Comparison of ENCODE assay signal across 11 cellular contexts in the genomic region with DNA sequence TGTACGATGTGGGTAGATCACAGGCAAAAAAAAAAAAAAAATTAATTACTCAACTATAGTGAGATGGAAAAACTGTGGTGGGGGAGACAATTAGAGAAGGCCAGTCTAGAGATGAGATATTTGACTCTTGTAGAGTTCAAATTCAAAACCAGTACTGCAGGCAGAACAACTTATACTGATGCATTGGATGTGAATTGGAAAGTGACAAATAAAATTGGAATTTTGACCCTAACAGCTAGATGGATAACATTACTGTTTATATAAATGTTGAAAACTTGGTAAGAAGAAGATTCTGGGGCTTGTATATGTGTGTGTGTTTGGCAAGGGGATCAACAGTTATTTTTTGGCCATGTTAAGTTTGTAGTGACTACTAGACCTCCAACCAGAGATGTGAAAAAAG.
"Had no signal": no experiment of that assay in that cellular context is flagged by ENCODE, and none has a peak within 500 bp of the region (broad histone marks: within the 10 kb centered on the region; RNA-seq: fewer than 3 reads in every experiment).

No MANE protein-coding gene starts in this region.

- H3K9me3 ChIP-seq: HAP-1 had no signal

- H3K9ac ChIP-seq: GM23248, KMS-11 had no signal

- H3K4me3 Mint-ChIP-seq: IgD-negative memory B cell had no signal

- H3K27ac Mint-ChIP-seq: IgD-negative memory B cell had no signal

- ATAC-seq: HCT116, HepG2 had no signal

- H3K4me3 ChIP-seq: GM23248, HAP-1 had no signal

- H3K4me2 ChIP-seq: KMS-11 had no signal

- DNase-seq: GM23248, GOT3, H7, Karpas-422, KBM-7 had no signal

- H3K27me3 Mint-ChIP-seq: IgD-negative memory B cell had no signal

- H2AFZ ChIP-seq: GM23248 had no signal

- H3K36me3 ChIP-seq: HAP-1 had no signal

- H3K4me1 Mint-ChIP-seq: IgD-negative memory B cell had no signal

- H3K27ac ChIP-seq: GM23248, HL-60, KMS-11 had no signal
